ENCODE assay signal across 8 cellular contexts in the genomic region with DNA sequence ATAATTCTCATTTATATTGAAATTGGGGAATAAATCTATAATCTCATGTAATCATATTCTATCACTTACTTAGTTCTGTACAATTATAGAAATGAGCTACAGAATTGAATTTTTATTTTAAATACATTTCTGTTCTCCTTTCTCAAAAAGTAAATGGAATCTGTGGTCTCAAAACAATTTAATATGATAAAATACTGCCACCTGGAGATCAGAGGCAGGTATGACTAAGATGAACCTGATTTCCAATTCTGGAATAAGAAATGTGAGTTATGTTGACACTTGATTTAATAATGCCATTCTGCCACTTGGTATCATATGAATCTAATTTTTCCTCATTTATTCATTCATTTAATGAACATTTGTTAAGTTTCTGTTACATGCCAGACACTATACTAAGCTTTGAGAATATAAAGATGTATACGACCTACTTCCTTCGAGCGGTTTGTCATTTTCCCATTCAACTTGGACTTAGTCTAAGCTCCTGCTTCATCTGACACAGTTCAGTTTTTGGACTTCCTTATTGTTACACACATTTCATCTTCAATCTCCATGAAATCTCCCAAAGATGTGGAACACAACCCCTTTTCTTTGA. TPM values are rescaled to one million over a fixed set of nuclear protein-coding genes. Genes with fewer than 3 reads are reported as not detected.
DNase-seq lines count a peak whose midpoint lies in the region; TF ChIP-seq lines count a peak whose summit lies in the region.

No MANE protein-coding gene starts in this region.

- no peak overlapping the region for H3K4me3 Mint-ChIP-seq in activated CD4-positive, alpha-beta memory T cell treated with anti-CD3 and anti-CD28 coated beads, Interleukin-2, amount 10 ng/mL, durations not matched to agents 7 days and 5 days

- no TSS peak for BruUV-seq in PC-9 (replicated peaks; lab: Mats Ljungman, UMichigan)

- peak; percentile 53 for TF ChIP-seq CTCF in BJ (IDR thresholded peaks at IDR 0.05; ENCODE audit: insufficient read depth, low read depth, low read length)
- no peak for TF ChIP-seq CTCF in HEK293 (tag by site-specific recombination; IDR thresholded peaks at IDR 0.05)
- TF ChIP-seq CTCF in PC-9 (conservative IDR thresholded peaks at IDR 0.05) = peak; percentile 95
- peak; percentile 74 for TF ChIP-seq CTCF in parathyroid adenoma (IDR thresholded peaks at IDR 0.05)

- POLR2A ChIA-PET in BJ (lab: Charles Lee) = no interaction called here
- POLR2A ChIA-PET in HEK293 (lab: Yijun Ruan, JAX) = interaction anchor here (1.1 kb wide), 1 partner anchor 74 kb away, joined by 3 read pairs; no protein-coding TSS in a partner anchor
- POLR2A ChIA-PET in PC-9 (lab: Charles Lee; ENCODE audit: unreplicated experiment) = no interaction called here
- POLR2A ChIA-PET in activated CD4-positive, alpha-beta memory T cell treated with anti-CD3 and anti-CD28 coated beads, Interleukin-2, amount 10 ng/mL, durations not matched to agents 7 days and 5 days (lab: Charles Lee) = no interaction called here

- CTCF ChIA-PET in BJ (lab: Yijun Ruan, JAX) (interaction anchor here (0.6 to 7.0 kb wide), 14 partner anchors 14 to 650 kb away, joined by 3 to 99 read pairs (median 4); no protein-coding TSS in a partner anchor), HEK293 (lab: Yijun Ruan, JAX) (interaction anchor here (0.6 to 12.8 kb wide), 53 partner anchors 10 to 665 kb away, joined by 3 to 157 read pairs (median 3); no protein-coding TSS in a partner anchor), PC-9 (lab: Charles Lee) (no interaction called here)
- CTCF ChIA-PET in activated CD4-positive, alpha-beta memory T cell treated with anti-CD3 and anti-CD28 coated beads, Interleukin-2, amount 10 ng/mL, durations not matched to agents 7 days and 5 days (lab: Charles Lee) = interaction anchor here (0.8 to 9.4 kb wide), 5 partner anchors 73 to 650 kb away, joined by 3 to 71 read pairs (median 7); no protein-coding TSS in a partner anchor

- no peak overlapping the region for H3K14ac ChIP-seq in neuronal stem cell (ENCODE audit: low read length)

- no peaks in the 10 kb centered on the region for H3K4me1 ChIP-seq in HEK293 (ENCODE audit: control insufficient read depth, insufficient read depth, low read length)
- no peaks in the 10 kb centered on the region for H3K4me1 ChIP-seq in PC-9 (replicated peaks; ENCODE audit: insufficient read depth)
- H3K4me1 ChIP-seq in parathyroid adenoma = no peaks in the 10 kb centered on the region
- H3K4me1 ChIP-seq in neuronal stem cell (ENCODE audit: control insufficient read depth in 2 of 2, insufficient read depth in 1 of 2, low read depth in 1 of 2, low read length in 2 of 2) = no peaks in the 10 kb centered on the region

- no peak overlapping the region for H2BK120ac ChIP-seq in neuronal stem cell (ENCODE audit: low read depth, low read length)

- DNase-seq in BJ (ENCODE audit: low read depth) (peak; percentile 7), PC-9 (peak in 1 of 2 experiments; percentile 60), erythroblast (lab: John Stamatoyannopoulos, UW) (peak; percentile 15 to 38), NCI-H524 treated with DMSO at 0.1 percent for 48 hours (lab: John Stamatoyannopoulos, UW) (no peak), neuronal stem cell (ENCODE audit: low spot score) (no peak)
- no peak for DNase-seq in activated CD4-positive, alpha-beta memory T cell treated with anti-CD3 and anti-CD28 coated beads, Interleukin-2, amount 10 ng/mL, durations not matched to agents 7 days and 5 days

- no peak overlapping the region for H3K27ac Mint-ChIP-seq in activated CD4-positive, alpha-beta memory T cell treated with anti-CD3 and anti-CD28 coated beads, Interleukin-2, amount 10 ng/mL, durations not matched to agents 7 days and 5 days

- no peaks in the 10 kb centered on the region for H3K9me2 ChIP-seq in PC-9 (ENCODE audit: insufficient read depth)

- H2BK15ac ChIP-seq in neuronal stem cell (ENCODE audit: low read length) = no peak overlapping the region

- no peaks in the 10 kb centered on the region for H3K36me3 ChIP-seq in BJ (ENCODE audit: control insufficient read depth, insufficient read depth, low read length)
- H3K36me3 ChIP-seq in HEK293 (ENCODE audit: control insufficient read depth in 2 of 2, insufficient read depth in 1 of 2, low read length in 2 of 2) = peaks cover 0 to 18% of the 10 kb centered on the region in 2 experiments; a peak in 1 of 3 replicates
- H3K36me3 ChIP-seq in PC-9 (ENCODE audit: low read depth) = no peaks in the 10 kb centered on the region
- H3K36me3 ChIP-seq in parathyroid adenoma (ENCODE audit: control insufficient read depth, insufficient read depth, low read length) = no peaks in the 10 kb centered on the region
- no peaks in the 10 kb centered on the region for H3K36me3 ChIP-seq in neuronal stem cell (replicated peaks in 1 of 2; ENCODE audit: control insufficient read depth in 2 of 2, insufficient read depth in 2 of 2, low read length in 2 of 2)

- H3K4me2 ChIP-seq in PC-9 (no peak overlapping the region), parathyroid adenoma (ENCODE audit: low read length) (no peak overlapping the region), neuronal stem cell (ENCODE audit: insufficient read depth, low read length, poor library complexity, severe bottlenecking) (no peak overlapping the region)

- H3K23ac ChIP-seq in neuronal stem cell (ENCODE audit: low read depth, low read length, poor library complexity) = no peak overlapping the region

- no peaks in the 10 kb centered on the region for H3K9me3 ChIP-seq in HEK293 (ENCODE audit: control insufficient read depth, insufficient read depth, low read depth, low read length)
- H3K9me3 ChIP-seq in PC-9 (ENCODE audit: insufficient read depth, low read depth) = no peaks in the 10 kb centered on the region
- H3K9me3 ChIP-seq in parathyroid adenoma (ENCODE audit: control insufficient read depth, low read length) = no peaks in the 10 kb centered on the region
- no peaks in the 10 kb centered on the region for H3K9me3 ChIP-seq in neuronal stem cell (replicated peaks in 1 of 2; ENCODE audit: control insufficient read depth in 2 of 2, insufficient read depth in 1 of 2, low read depth in 1 of 2, low read length in 2 of 2)

- no peaks in the 10 kb centered on the region for H4K20me1 ChIP-seq in PC-9 (ENCODE audit: insufficient read depth)

- H3K4me1 Mint-ChIP-seq in activated CD4-positive, alpha-beta memory T cell treated with anti-CD3 and anti-CD28 coated beads, Interleukin-2, amount 10 ng/mL, durations not matched to agents 7 days and 5 days = peaks cover 5% of the 10 kb centered on the region

- H3K27ac ChIP-seq in HEK293 (ENCODE audit: extremely low read depth, low read depth, low read length) (no peak overlapping the region), PC-9 (no peak overlapping the region), parathyroid adenoma (no peak overlapping the region), neuronal stem cell (replicated peaks; ENCODE audit: low read length) (no peak overlapping the region)

- no peak overlapping the region for H3K4ac ChIP-seq in neuronal stem cell (ENCODE audit: low read length)

- H3K9me3 Mint-ChIP-seq in activated CD4-positive, alpha-beta memory T cell treated with anti-CD3 and anti-CD28 coated beads, Interleukin-2, amount 10 ng/mL, durations not matched to agents 7 days and 5 days = no peaks in the 10 kb centered on the region

- H2BK12ac ChIP-seq in neuronal stem cell (ENCODE audit: low read length) = no peak overlapping the region

- H3K36me3 Mint-ChIP-seq in activated CD4-positive, alpha-beta memory T cell treated with anti-CD3 and anti-CD28 coated beads, Interleukin-2, amount 10 ng/mL, durations not matched to agents 7 days and 5 days (ENCODE audit: low read depth) = no peaks in the 10 kb centered on the region

- no peak overlapping the region for H4K91ac ChIP-seq in neuronal stem cell (ENCODE audit: low read depth, low read length, poor library complexity)

- H3K4me3 ChIP-seq in BJ (ENCODE audit: low read depth, low read length) (no peak overlapping the region), HEK293 (ENCODE audit: low read depth, low read length) (no peak overlapping the region), PC-9 (no peak overlapping the region), parathyroid adenoma (ENCODE audit: low read depth, low read length) (no peak overlapping the region), neuronal stem cell (ENCODE audit: low read length in 2 of 2) (no peak overlapping the region)

- H2AFZ ChIP-seq in PC-9 (no peak overlapping the region), parathyroid adenoma (no peak overlapping the region), neuronal stem cell (ENCODE audit: low read length) (no peak overlapping the region)

- H3K79me2 ChIP-seq in PC-9 (ENCODE audit: low read depth) = no peaks in the 10 kb centered on the region
- H3K79me2 ChIP-seq in parathyroid adenoma = no peaks in the 10 kb centered on the region

- H3K9ac ChIP-seq in parathyroid adenoma = no peak overlapping the region
- H3K9ac ChIP-seq in neuronal stem cell (ENCODE audit: low read depth, low read length, poor library complexity) = no peak overlapping the region

- no CpG with 5 or more reads among the region's 3 CpGs for WGBS in neuronal stem cell (ENCODE audit: extremely low coverage in 2 of 2, insufficient read length in 2 of 2, insufficient replicate concordance in 1 of 2), 2 donors

- no peaks in the 10 kb centered on the region for H3K27me3 Mint-ChIP-seq in activated CD4-positive, alpha-beta memory T cell treated with anti-CD3 and anti-CD28 coated beads, Interleukin-2, amount 10 ng/mL, durations not matched to agents 7 days and 5 days

- no peak overlapping the region for H4K8ac ChIP-seq in neuronal stem cell (ENCODE audit: low read depth, low read length)

- H2BK5ac ChIP-seq in neuronal stem cell (ENCODE audit: low read length) = no peak overlapping the region

- no peaks in the 10 kb centered on the region for H3F3A ChIP-seq in PC-9 (ENCODE audit: insufficient read depth, low read depth)

- H3K18ac ChIP-seq in neuronal stem cell (ENCODE audit: low read length) = no peak overlapping the region

- no peaks in the 10 kb centered on the region for H3K79me1 ChIP-seq in neuronal stem cell (ENCODE audit: low read depth, low read length)

- no peaks in the 10 kb centered on the region for H3K27me3 ChIP-seq in BJ (ENCODE audit: control insufficient read depth, insufficient read depth, low read length)
- no peaks in the 10 kb centered on the region for H3K27me3 ChIP-seq in PC-9 (ENCODE audit: insufficient read depth, low read depth)
- no peaks in the 10 kb centered on the region for H3K27me3 ChIP-seq in parathyroid adenoma (ENCODE audit: control insufficient read depth, insufficient read depth, low read length)
- H3K27me3 ChIP-seq in neuronal stem cell (ENCODE audit: control insufficient read depth in 3 of 3, insufficient read depth in 3 of 3, low read depth in 1 of 3, low read length in 3 of 3) = no peaks in the 10 kb centered on the region

- intact Hi-C loops in PC-9 (cut with micrococcal nuclease; ENCODE audit: unreplicated experiment) = loop anchor here (1.0 kb wide), 3 partner anchors 178 to 650 kb away; a partner anchor contains a TSS

- no peak overlapping the region for H2AK5ac ChIP-seq in neuronal stem cell (ENCODE audit: low read depth, low read length)

- TF ChIP-seq POLR2A in erythroblast (IDR thresholded peaks at IDR 0.05; ENCODE audit: low read length) = no peak

RNA-seq across cellular contexts. Expression of a gene that starts 7.6 kb away (rescaled TPM):
- polyA plus RNA-seq in BJ (2011; rRNA removed) = 7.3 and 17.3 TPM in 2 replicates
- polyA minus RNA-seq in BJ (2011; rRNA and poly(A)+ RNA removed) = 3.6 TPM in 2 replicates
- total RNA-seq in PC-9 (2021) = 10.1 and 12.3 TPM in 2 replicates
- total RNA-seq in activated CD4-positive, alpha-beta memory T cell treated with anti-CD3 and anti-CD28 coated beads, Interleukin-2, amount 10 ng/mL, durations not matched to agents 7 days and 5 days = 10 to 100 TPM; 28.0 to 28.7 TPM
- polyA plus RNA-seq in neuronal stem cell (2013, experiment 1 of 2) = 21.1 TPM
- polyA plus RNA-seq in neuronal stem cell (2013, experiment 2 of 2) = 20.4 TPM

RNA-seq across cellular contexts. Expression of a gene that starts 29.9 kb away (rescaled TPM):
- polyA plus RNA-seq in BJ (2011; rRNA removed) = not detected in 2 replicates
- not detected in 2 replicates for polyA minus RNA-seq in BJ (2011; rRNA and poly(A)+ RNA removed)
- total RNA-seq in PC-9 (2021) = not detected in 2 replicates
- not detected for total RNA-seq in activated CD4-positive, alpha-beta memory T cell treated with anti-CD3 and anti-CD28 coated beads, Interleukin-2, amount 10 ng/mL, durations not matched to agents 7 days and 5 days
- not detected for polyA plus RNA-seq in neuronal stem cell (2013, experiment 1 of 2)
- polyA plus RNA-seq in neuronal stem cell (2013, experiment 2 of 2) = not detected

Comparison
In these comparisons a context has a peak if more than half of its experiments do, and no peak if none do; other contexts are left out.
1. DNase-seq: peak in BJ (single experiment) and erythroblast (2 of 2); none in activated CD4-positive, alpha-beta memory T cell treated with anti-CD3 and anti-CD28 coated beads, Interleukin-2, amount 10 ng/mL, durations not matched to agents 7 days and 5 days (single experiment), NCI-H524 treated with DMSO at 0.1 percent for 48 hours (single experiment) and neuronal stem cell (single experiment).